19 cellular contexts compared by ENCODE assay signal in the genomic region with DNA sequence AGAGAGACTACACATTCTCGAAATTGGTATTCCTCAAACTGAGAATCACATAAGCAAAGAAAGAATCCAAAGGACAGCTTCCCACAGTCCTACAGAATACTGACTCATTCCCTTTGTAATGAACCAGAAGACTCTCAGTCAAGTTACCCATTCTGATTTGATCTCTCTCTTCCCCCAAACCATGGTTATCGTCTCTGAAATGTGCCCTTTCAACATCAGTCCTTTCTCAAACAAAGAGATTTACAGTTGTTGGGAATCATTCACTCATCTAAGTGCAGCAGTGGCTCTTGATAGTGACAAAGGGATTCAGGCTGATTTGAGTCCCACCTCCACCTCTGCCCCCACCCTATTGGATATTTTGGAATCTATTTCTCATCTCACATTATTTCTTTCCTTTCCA. TPM values are rescaled to one million over a fixed set of nuclear protein-coding genes. Genes with fewer than 3 reads are reported as not detected.
DNase-seq lines count a peak whose midpoint lies in the region; ATAC-seq, FAIRE-seq and TF ChIP-seq lines count a peak whose summit lies in the region.
"Had no signal": no experiment of that assay in that cellular context is flagged by ENCODE, and none has a peak within 500 bp of the region (broad histone marks: within the 10 kb centered on the region; RNA-seq: fewer than 3 reads in every experiment).

No MANE protein-coding gene starts in this region.

- H3K9me2 ChIP-seq in GM23338 (ENCODE audit: insufficient read depth) = no peaks in the 10 kb centered on the region

- TF ChIP-seq EP300 in A549 (IDR thresholded peaks at IDR 0.05) = peak; percentile 51 to 68; a peak in 3 of 5 replicates

- no peaks in the 10 kb centered on the region for H3K9me3 Mint-ChIP-seq in GM23338
- H3K9me3 Mint-ChIP-seq: HFFc6 had no signal

- WGBS in A549 (ENCODE audit: missing lambda C conversion rate) = 0% methylated on average over 2 of the region's 2 CpGs

- no peak; a peak in 1 of 5 replicates for TF ChIP-seq RAD21 in A549 (conservative IDR thresholded peaks at IDR 0.05 in 1 of 2, IDR thresholded peaks at IDR 0.05 in 1 of 2)

- H3K4me3 Mint-ChIP-seq in GM23338 = no peak overlapping the region
- H3K4me3 Mint-ChIP-seq: HFFc6 had no signal

- H3K4me1 ChIP-seq in A549 = peaks cover 75% of the 10 kb centered on the region
- no peaks in the 10 kb centered on the region for H3K4me1 ChIP-seq in GM23338 (ENCODE audit: insufficient read depth)
- H3K4me1 ChIP-seq in effector memory CD4-positive, alpha-beta T cell (ENCODE audit: control insufficient read depth, insufficient read depth, low read length, poor library complexity, severe bottlenecking) = no peaks in the 10 kb centered on the region

- TF ChIP-seq CTCF in A549 (IDR thresholded peaks at IDR 0.05) (no peak), GM23338 (conservative IDR thresholded peaks at IDR 0.05; ENCODE audit: low read depth in 2 of 2) (no peak), WERI-Rb-1 (IDR thresholded peaks at IDR 0.05; ENCODE audit: low read depth, low read length) (no peak)

- no peaks in the 10 kb centered on the region for H3K27me3 Mint-ChIP-seq in GM23338 (ENCODE audit: insufficient read depth, low read depth, poor library complexity)

- H3K36me3 Mint-ChIP-seq in GM23338 (ENCODE audit: low read depth) = no peaks in the 10 kb centered on the region

- H4K20me1 ChIP-seq in GM23338 (replicated peaks; ENCODE audit: insufficient read depth) = no peaks in the 10 kb centered on the region

- H3K9me3 ChIP-seq in A549 (no peaks in the 10 kb centered on the region), WERI-Rb-1 (ENCODE audit: severe bottlenecking) (no peaks in the 10 kb centered on the region)
- H3K9me3 ChIP-seq in effector memory CD4-positive, alpha-beta T cell (ENCODE audit: control insufficient read depth, low read length) = no peaks in the 10 kb centered on the region

- peak overlapping the region; percentile 81; the same call in 1 of the 2 replicates for H2AFZ ChIP-seq in GM23338

- POLR2A ChIA-PET in A549 (lab: Yijun Ruan, JAX) = interaction anchor here (1.1 to 1.3 kb wide), 2 partner anchors 12 to 15 kb away, joined by 3 to 6 read pairs; partner anchors contain the start of gene RSPO3

- TF ChIP-seq POLR2A in A549 (IDR thresholded peaks at IDR 0.05; ENCODE audit: low read length) = no peak

- peak overlapping the region; percentile 71 for H3K4me2 ChIP-seq in A549
- no peak overlapping the region for H3K4me2 ChIP-seq in GM23338

- CTCF ChIA-PET in A549 (lab: Yijun Ruan, JAX) = interaction anchor here (1.5 to 2.0 kb wide), 2 partner anchors 14 to 300 kb away, joined by 3 to 13 read pairs; partner anchors contain the start of gene RSPO3

- H3F3A ChIP-seq in GM23338 (replicated peaks; ENCODE audit: low read depth) = no peaks in the 10 kb centered on the region

- H3K27ac Mint-ChIP-seq in GM23338 = no peak overlapping the region
- H3K27ac Mint-ChIP-seq: HFFc6 had no signal

- no peak overlapping the region for H3K4me3 ChIP-seq in A549
- H3K4me3 ChIP-seq in GM23338 = no peak overlapping the region
- H3K4me3 ChIP-seq in WERI-Rb-1 (ENCODE audit: low read depth, low read length) = no peak overlapping the region
- H3K4me3 ChIP-seq in effector memory CD4-positive, alpha-beta T cell (ENCODE audit: insufficient read depth, low read depth, low read length, poor library complexity, severe bottlenecking) = no peak overlapping the region

- DNase-seq in A549 (ENCODE audit: low read depth in 1 of 2, low spot score in 1 of 2) (peak in 1 of 2 experiments; percentile 85), GM23338 (ENCODE audit: low spot score) (no peak), amniotic epithelial cell (ENCODE audit: low read depth) (peak; percentile 46), kidney tubule cell (ENCODE audit: low spot score) (peak; percentile 13), DMS79 treated with DMSO at 0.1 percent for 48 hours (lab: John Stamatoyannopoulos, UW) (no peak), WERI-Rb-1 (no peak)
- no peak for DNase-seq in effector memory CD4-positive, alpha-beta T cell
- DNase-seq: 8988T, C1 segment of cervical spinal cord, GOT3, HFFc6, Karpas-422, MV-4-11, NCI-H1417 treated with DMSO at 0.1 percent for 48 hours, NCI-H2029, NCI-H510A treated with DMSO at 0.1 percent for 48 hours, NCI-H82 had no signal

- H3K27ac ChIP-seq in A549 (peak overlapping the region; percentile 89 to 93), GM23338 (ENCODE audit: low read depth) (no peak overlapping the region), WERI-Rb-1 (no peak overlapping the region)
- H3K27ac ChIP-seq in effector memory CD4-positive, alpha-beta T cell (ENCODE audit: insufficient read depth, low read length, poor library complexity, severe bottlenecking) = no peak overlapping the region

- H3K36me3 ChIP-seq in GM23338 (ENCODE audit: insufficient read depth) (no peaks in the 10 kb centered on the region), WERI-Rb-1 (no peaks in the 10 kb centered on the region)
- no peaks in the 10 kb centered on the region for H3K36me3 ChIP-seq in effector memory CD4-positive, alpha-beta T cell (ENCODE audit: control insufficient read depth, insufficient read depth, low read length)

- H3K4me1 Mint-ChIP-seq in GM23338 = no peaks in the 10 kb centered on the region; the same call in 2 of the 3 replicates

- peak; percentile 85 for FAIRE-seq in A549 (lab: Jason Lieb, UNC)

- H3K27me3 ChIP-seq in GM23338 (ENCODE audit: insufficient read depth) (no peaks in the 10 kb centered on the region), WERI-Rb-1 (ENCODE audit: insufficient read depth, low read depth, severe bottlenecking) (no peaks in the 10 kb centered on the region)
- H3K27me3 ChIP-seq in effector memory CD4-positive, alpha-beta T cell (replicated peaks; ENCODE audit: control insufficient read depth, insufficient read depth, low read length, poor library complexity, severe bottlenecking) = no peaks in the 10 kb centered on the region

- ATAC-seq in A549 (peak; percentile 60 to 79), GM23338 (no peak), HG03342 (IDR thresholded peaks at IDR 0.05; ENCODE audit: unreplicated experiment) (no peak)

- no peaks in the 10 kb centered on the region for H3K79me2 ChIP-seq in GM23338 (replicated peaks; ENCODE audit: insufficient read depth)

TF ChIP-seq in A549, 52 proteins besides CTCF, POLR2A, EP300 and RAD21 (continues in another document):
- TF ChIP-seq RCOR1 (IDR thresholded peaks at IDR 0.05; ENCODE audit: low read depth, low read length) (no peak), EHMT2 (IDR thresholded peaks at IDR 0.05; ENCODE audit: low read depth) (no peak), FOSB (CRISPR knock-in tag; IDR thresholded peaks at IDR 0.05) (no peak), HEYL (CRISPR knock-in tag; IDR thresholded peaks at IDR 0.05) (no peak), KDM1A (IDR thresholded peaks at IDR 0.05; ENCODE audit: low read depth) (no peak), CHD4 (IDR thresholded peaks at IDR 0.05; ENCODE audit: borderline replicate concordance) (no peak), TFCP2L1 (CRISPR knock-in tag; IDR thresholded peaks at IDR 0.05) (no peak), ZSCAN20 (CRISPR knock-in tag; IDR thresholded peaks at IDR 0.05) (no peak), EHF (CRISPR knock-in tag; IDR thresholded peaks at IDR 0.05) (no peak), ZNF302 (CRISPR knock-in tag; IDR thresholded peaks at IDR 0.05) (no peak), KDM5A (IDR thresholded peaks at IDR 0.05) (no peak), E2F6 (IDR thresholded peaks at IDR 0.05; ENCODE audit: borderline replicate concordance, low read depth) (no peak), FOXS1 (CRISPR knock-in tag; IDR thresholded peaks at IDR 0.05) (no peak), JUNB (IDR thresholded peaks at IDR 0.05) (peak; percentile 34; the same call in 1 of the 2 replicates), MAFK (IDR thresholded peaks at IDR 0.05; ENCODE audit: partially characterized antibody) (peak; percentile 16)

RNA-seq across cellular contexts. Expression of gene RSPO3, which starts 15.0 kb away (rescaled TPM):
- 32.4 and 48.9 TPM in 2 replicates for polyA plus RNA-seq in A549 (2011; rRNA removed)
- polyA plus RNA-seq in A549 (2012; cell fraction: cytosol; rRNA removed) = 12.8 and 15.7 TPM in 2 replicates
- polyA plus RNA-seq in A549 (2012; cell fraction: nucleus; rRNA removed) = 6.7 and 9.7 TPM in 2 replicates
- 119 to 128 TPM (median 120 TPM) in 3 replicates for polyA plus RNA-seq in A549 (2017; fragmentation: RNase III; extraction: RNeasy Plus Mini Kit Qiagen cat#74134 plus additional on column Dnase treatment)
- 30.3 and 32.6 TPM in 2 replicates for polyA minus RNA-seq in A549 (2011; rRNA and poly(A)+ RNA removed)
- not detected in 2 replicates for total RNA-seq in GM23338 (2014; rRNA removed; shearing (Covaris generic))
- 0.30 TPM in 1 of 2 replicates, not detected in the other for polyA plus RNA-seq in GM23338 (2016; fragmentation: Nextera tagmentation; extraction: Ambion mirVana)
- total RNA-seq: HFFc6, SK-MEL-5 had no signal

Comparison
In these comparisons a context has a peak if more than half of its experiments do, and no peak if none do; other contexts are left out.
1. ATAC-seq: peak in A549 (2 of 2); none in GM23338 (single experiment) and HG03342 (single experiment).
2. DNase-seq: peak in amniotic epithelial cell (single experiment) and kidney tubule cell (single experiment); none in GM23338 (single experiment), DMS79 treated with DMSO at 0.1 percent for 48 hours (single experiment), WERI-Rb-1 (single experiment) and effector memory CD4-positive, alpha-beta T cell (0 of 3).
3. H3K27ac ChIP-seq: peak in A549 (2 of 2); none in GM23338 (single experiment), WERI-Rb-1 (single experiment) and effector memory CD4-positive, alpha-beta T cell (single experiment).